26 cellular contexts compared by ENCODE assay signal in the genomic region with DNA sequence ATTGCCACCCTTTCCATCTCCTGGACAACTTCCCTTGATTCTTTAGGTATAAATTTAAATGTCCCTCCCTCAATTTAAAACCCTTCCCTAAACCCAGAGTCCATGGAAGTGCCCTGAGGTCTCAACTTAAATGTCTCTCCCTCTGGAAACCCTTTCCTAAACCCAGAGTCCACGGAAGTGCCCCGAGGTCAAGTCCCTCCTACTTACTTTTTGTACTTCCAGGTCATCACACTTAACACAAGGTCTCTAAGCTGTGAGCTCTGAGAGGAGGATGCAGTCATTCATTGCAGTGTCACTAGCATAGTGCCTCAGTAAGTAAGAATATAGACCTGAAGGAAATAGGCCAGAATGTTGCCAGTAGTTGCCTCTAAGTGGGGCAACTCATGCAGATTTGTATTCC.
A peak's percentile ranks its signal among the peaks of the same experiment; 100 is the strongest.
DNase-seq lines count a peak whose midpoint lies in the region; ATAC-seq, FAIRE-seq and TF ChIP-seq lines count a peak whose summit lies in the region.
"Had no signal": no experiment of that assay in that cellular context is flagged by ENCODE, and none has a peak within 500 bp of the region (broad histone marks: within the 10 kb centered on the region; RNA-seq: fewer than 3 reads in every experiment).

No MANE protein-coding gene starts in this region.

- H2AK5ac ChIP-seq in mesendoderm (ENCODE audit: low read length), result no peak overlapping the region

- no peak overlapping the region for H2AFZ ChIP-seq in K562 (ENCODE audit: low read depth, low read length)

- TF ChIP-seq RAD21 in K562 (CRISPR knock-in tag; conservative IDR thresholded peaks at IDR 0.05 in 1 of 2, IDR thresholded peaks at IDR 0.05 in 1 of 2), result no peak

- no peak for TF ChIP-seq POLR2A in K562 (conservative IDR thresholded peaks at IDR 0.05)

- no peak overlapping the region for H2BK5ac ChIP-seq in mesendoderm (ENCODE audit: low read length)

- no peak overlapping the region for H4K5ac ChIP-seq in mesendoderm (ENCODE audit: low read length)

- CTCF ChIA-PET in K562 (lab: Yijun Ruan, JAX; ENCODE audit: low intra/inter-chr PET ratio), result no interaction called here

- ATAC-seq in K562 (no peak), left cardiac atrium (no peak)
- ATAC-seq in activated naive CD4-positive, alpha-beta T cell treated with anti-CD3 and anti-CD28 coated beads, Interleukin-2, amount 50 U/mL, for 72 hours, result no peak
- ATAC-seq: GM12878 had no signal

- H3K36me3 ChIP-seq in K562 (ENCODE audit: control insufficient read depth, insufficient read depth, low read length), result no peaks in the 10 kb centered on the region
- no peaks in the 10 kb centered on the region for H3K36me3 ChIP-seq in mesendoderm (ENCODE audit: control insufficient read depth, insufficient read depth, low read length)
- H3K36me3 ChIP-seq: BE2C, BLaER1 had no signal

- H4K20me1 ChIP-seq in K562 (replicated peaks; ENCODE audit: control insufficient read depth, insufficient read depth, low read length), result no peaks in the 10 kb centered on the region; the same call in 1 of the 2 replicates
- H4K20me1 ChIP-seq: BLaER1 had no signal

- DNase-seq in K562 (ENCODE audit: extremely low read depth in 1 of 4, low spot score in 3 of 4) (no peak), mesendoderm (peak; percentile 16), nephron progenitor cell (no peak), left cardiac atrium (no peak)
- DNase-seq in activated naive CD4-positive, alpha-beta T cell treated with anti-CD3 and anti-CD28 coated beads, Interleukin-2, amount 50 U/mL, for 72 hours (ENCODE audit: low spot score in 2 of 2), result no peak
- DNase-seq: 8988T; ACHN; BE2C; C1 segment of cervical spinal cord; CD4-positive, alpha-beta memory T cell; CD4-positive, CD25-positive, alpha-beta regulatory T cell; CD8-positive, alpha-beta memory T cell; COR-L47; DMS 273 treated with DMSO at 0.1 percent for 48 hours; DMS153; DMS53; DMS79; DND-41; EL; GDM1 had no signal

- no peaks in the 10 kb centered on the region for H3K79me2 ChIP-seq in K562 (ENCODE audit: control insufficient read depth, insufficient read depth, low read length)
- no peaks in the 10 kb centered on the region for H3K79me2 ChIP-seq in mesendoderm (ENCODE audit: control insufficient read depth, insufficient read depth, low read length)

- peaks cover 0 to 3% of the 10 kb centered on the region in 2 experiments; a peak in 1 of 5 replicates for H3K4me1 ChIP-seq in K562 (replicated peaks in 1 of 2; ENCODE audit: control insufficient read depth in 2 of 2, insufficient read depth in 2 of 2, low read length in 2 of 2)
- no peaks in the 10 kb centered on the region for H3K4me1 ChIP-seq in mesendoderm (ENCODE audit: control insufficient read depth, low read depth, low read length)
- H3K4me1 ChIP-seq: BE2C had no signal

- H3K36me3 Mint-ChIP-seq in nephron progenitor cell (ENCODE audit: low read depth), result no peaks in the 10 kb centered on the region
- peaks cover 0 to 11% of the 10 kb centered on the region in 2 donors for H3K36me3 Mint-ChIP-seq in activated naive CD4-positive, alpha-beta T cell treated with anti-CD3 and anti-CD28 coated beads, Interleukin-2, amount 50 U/mL, for 72 hours
- H3K36me3 Mint-ChIP-seq: CD14-positive monocyte; CD4-positive, alpha-beta memory T cell; CD4-positive, CD25-positive, alpha-beta regulatory T cell; CD8-positive, alpha-beta memory T cell had no signal

- H3K56ac ChIP-seq in mesendoderm (ENCODE audit: low read length), result no peak overlapping the region

- peaks cover 34% of the 10 kb centered on the region for H3K27me3 Mint-ChIP-seq in nephron progenitor cell (ENCODE audit: low read depth, poor library complexity)

- no peak overlapping the region for H3K23ac ChIP-seq in mesendoderm (ENCODE audit: low read length)

- no peak overlapping the region for H2BK120ac ChIP-seq in mesendoderm (ENCODE audit: low read depth, low read length)

- peaks cover 35% of the 10 kb centered on the region for H3K4me1 Mint-ChIP-seq in nephron progenitor cell

- H3K9me1 ChIP-seq in K562 (ENCODE audit: control insufficient read depth, insufficient read depth, low read length), result no peaks in the 10 kb centered on the region

- no peaks in the 10 kb centered on the region for H3K79me1 ChIP-seq in mesendoderm (ENCODE audit: low read length)

- peak overlapping the region; percentile 69 for H3K27ac Mint-ChIP-seq in nephron progenitor cell
- H3K27ac Mint-ChIP-seq in activated naive CD4-positive, alpha-beta T cell treated with anti-CD3 and anti-CD28 coated beads, Interleukin-2, amount 50 U/mL, for 72 hours, result no peak overlapping the region
- H3K27ac Mint-ChIP-seq: CD14-positive monocyte; CD4-positive, alpha-beta memory T cell; CD4-positive, CD25-positive, alpha-beta regulatory T cell had no signal

- H2BK15ac ChIP-seq in mesendoderm (replicated peaks; ENCODE audit: low read depth), result no peak overlapping the region

- intact Hi-C loops in K562 (cut with micrococcal nuclease) (no loop called here), left cardiac atrium (cut with DNase I) (no loop called here)

- H3K4me2 ChIP-seq in K562 (ENCODE audit: insufficient read depth, low read length) (no peak overlapping the region), mesendoderm (ENCODE audit: low read length) (no peak overlapping the region)
- H3K4me2 ChIP-seq: BLaER1 had no signal

- 0% methylated on average over 2 of the region's 2 CpGs for WGBS in K562 (ENCODE audit: insufficient coverage, low coverage, missing lambda C conversion rate)
- WGBS in mesendoderm (ENCODE audit: extremely low coverage, insufficient coverage, low lambda C conversion rate), result no CpG with 5 or more reads among the region's 2 CpGs

- peaks cover 36 to 47% of the 10 kb centered on the region in 2 experiments for H3K27me3 ChIP-seq in K562 (ENCODE audit: control insufficient read depth in 2 of 2, insufficient read depth in 2 of 2, low read length in 2 of 2)
- no peaks in the 10 kb centered on the region for H3K27me3 ChIP-seq in mesendoderm (ENCODE audit: insufficient read depth, low read length, poor library complexity)
- H3K27me3 ChIP-seq: BLaER1 had no signal

- no TSS peak for BruUV-seq in K562 (replicated peaks; lab: Mats Ljungman, UMichigan)

- TF ChIP-seq EP300 in K562 (IDR thresholded peaks at IDR 0.05; ENCODE audit: low read length), result no peak

- no peak overlapping the region for H3K18ac ChIP-seq in mesendoderm (ENCODE audit: low read length)

- POLR2A ChIA-PET in K562 (lab: Yijun Ruan, JAX), result interaction anchor here (1.3 kb wide), 1 partner anchor 10 kb away, joined by 3 read pairs; no protein-coding TSS in a partner anchor

- FAIRE-seq in K562 (lab: Jason Lieb, UNC), result no peak
- FAIRE-seq: A204.1, GM12878, GM12892, GM18507 had no signal

- in situ Hi-C loops in K562 (cut with MboI), result no loop called here

- no peak overlapping the region for H3K4me3 Mint-ChIP-seq in nephron progenitor cell
- H3K4me3 Mint-ChIP-seq: CD14-positive monocyte; CD4-positive, CD25-positive, alpha-beta regulatory T cell; CD8-positive, alpha-beta memory T cell had no signal

- no peak overlapping the region for H3K4ac ChIP-seq in mesendoderm (ENCODE audit: low read depth, low read length)

- no peak overlapping the region for H3K9ac ChIP-seq in K562 (ENCODE audit: insufficient read depth in 1 of 2, low read depth in 2 of 2, low read length in 2 of 2)
- no peak overlapping the region for H3K9ac ChIP-seq in mesendoderm (ENCODE audit: low read length)
- H3K9ac ChIP-seq: BLaER1 had no signal

- H4K8ac ChIP-seq in mesendoderm (ENCODE audit: low read depth, low read length), result no peak overlapping the region

- peaks cover 3% of the 10 kb centered on the region for H3K9me3 Mint-ChIP-seq in nephron progenitor cell
- no peaks in the 10 kb centered on the region for H3K9me3 Mint-ChIP-seq in activated naive CD4-positive, alpha-beta T cell treated with anti-CD3 and anti-CD28 coated beads, Interleukin-2, amount 50 U/mL, for 72 hours

- no peaks in the 10 kb centered on the region for H3K9me3 ChIP-seq in K562 (replicated peaks; ENCODE audit: control insufficient read depth, insufficient read depth, low read depth, low read length)
- H3K9me3 ChIP-seq: BE2C had no signal

- H3K4me3 ChIP-seq in K562 (no peak overlapping the region), mesendoderm (ENCODE audit: low read length) (no peak overlapping the region)
- H3K4me3 ChIP-seq: BLaER1, GM12878 had no signal

- H3K27ac ChIP-seq in K562 (ENCODE audit: extremely low read depth, low read depth, low read length) (no peak overlapping the region), mesendoderm (ENCODE audit: low read depth, low read length) (no peak overlapping the region)
- H3K27ac ChIP-seq: BLaER1 had no signal

- no peak for TF ChIP-seq CTCF in K562 (IDR thresholded peaks at IDR 0.05 in 2 of 3, conservative IDR thresholded peaks at IDR 0.05 in 1 of 3; ENCODE audit: insufficient read depth in 2 of 3, low read depth in 1 of 3, low read length in 3 of 3)
- no peak for TF ChIP-seq CTCF in nephron progenitor cell (IDR thresholded peaks at IDR 0.05)

TF ChIP-seq in K562, 482 proteins besides CTCF, POLR2A, EP300 and RAD21 (continues in another document):
- no peak for TF ChIP-seq NR2C2 (CRISPR knock-in tag; IDR thresholded peaks at IDR 0.05)
- TF ChIP-seq NR2C2 (tag; IDR thresholded peaks at IDR 0.05), result peak; percentile 71
